8 cellular contexts compared by ENCODE assay signal in the genomic region with DNA sequence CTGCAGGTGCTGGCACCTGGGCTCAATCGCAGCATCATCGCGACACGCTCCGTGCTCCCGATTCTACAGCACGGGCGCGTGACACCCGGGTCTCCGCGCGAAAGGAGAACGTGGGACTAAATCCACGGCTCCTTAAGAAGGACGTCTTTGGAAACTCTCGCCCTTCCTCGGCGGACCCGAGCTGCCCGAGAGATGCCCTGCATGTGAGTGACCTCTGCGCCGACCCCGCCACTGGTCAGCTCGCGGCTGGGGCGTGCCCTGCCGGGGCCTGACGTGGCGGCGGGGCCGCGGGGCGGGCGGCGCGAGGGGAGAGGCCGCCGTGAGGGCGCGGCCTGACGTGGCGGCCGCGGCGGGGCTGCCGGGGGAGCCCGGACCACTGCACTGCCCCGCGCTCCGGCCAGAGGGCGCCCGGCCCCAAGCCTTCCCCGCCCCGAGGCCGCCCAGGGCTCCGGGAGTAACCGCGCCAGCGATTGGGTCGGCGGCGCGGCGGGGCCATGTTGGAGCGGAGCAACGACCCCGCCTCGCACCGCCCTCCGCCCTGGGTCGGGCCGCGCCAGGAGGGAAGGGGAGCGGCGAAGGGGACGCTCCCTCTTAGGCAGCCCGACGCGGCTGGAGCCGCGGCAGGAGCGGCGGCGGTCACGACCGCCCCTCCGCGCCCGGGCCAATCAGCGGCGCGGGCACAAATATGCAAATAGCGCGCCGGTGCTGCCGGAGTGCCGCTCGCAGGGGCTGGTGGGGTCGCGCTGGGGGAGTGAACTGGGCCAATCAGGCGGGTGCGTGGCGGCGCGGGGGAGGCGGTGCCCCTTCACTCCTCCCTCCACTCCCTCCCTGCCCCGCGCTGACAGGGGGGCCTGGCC.
DNase-seq lines count a peak whose midpoint lies in the region; ATAC-seq, FAIRE-seq and TF ChIP-seq lines count a peak whose summit lies in the region.

No MANE protein-coding gene starts in this region.

- POLR2A ChIA-PET in endothelial cell of umbilical vein (lab: Charles Lee), result no interaction called here

- no peaks in the 10 kb centered on the region for H3K9me3 ChIP-seq in HUES6 (ENCODE audit: control insufficient read depth, insufficient read depth, low read depth, low read length)
- no peaks in the 10 kb centered on the region for H3K9me3 ChIP-seq in NT2/D1 (ENCODE audit: insufficient read depth, low read length)
- no peaks in the 10 kb centered on the region for H3K9me3 ChIP-seq in endothelial cell of umbilical vein (replicated peaks; ENCODE audit: control insufficient read depth, insufficient read depth, low read length)

- peak overlapping the region; percentile 97 for H2AFZ ChIP-seq in endothelial cell of umbilical vein (ENCODE audit: low read depth, low read length)

- peaks cover 14% of the 10 kb centered on the region for H3K79me2 ChIP-seq in endothelial cell of umbilical vein (ENCODE audit: control insufficient read depth, insufficient read depth, low read length)

- no peaks in the 10 kb centered on the region for H3K9me1 ChIP-seq in endothelial cell of umbilical vein (replicated peaks; ENCODE audit: control insufficient read depth, extremely low read depth, insufficient read depth, low read length)

- BruUV-seq in endothelial cell of umbilical vein (replicated peaks; lab: Mats Ljungman, UMichigan), result no TSS peak

- peak; percentile 67 for DNase-seq in D721Med (ENCODE audit: insufficient read length, low spot score)
- DNase-seq in NT2/D1 (ENCODE audit: low read depth, low spot score), result peak; percentile 88
- peak; percentile 95 for DNase-seq in activated CD8-positive, alpha-beta memory T cell treated with anti-CD3 and anti-CD28 coated beads, Interleukin-2, amount 50 U/mL, for 4 hours
- DNase-seq in endothelial cell of umbilical vein (ENCODE audit: low read depth, low spot score), result peak; percentile 96
- peak; percentile 91 for DNase-seq in middle frontal gyrus (ENCODE audit: extremely low spot score, low spot score)
- DNase-seq in stimulated activated CD8-positive, alpha-beta memory T cell treated with anti-CD3 and anti-CD28 coated beads, Interleukin-2, amount 100 ng/mL, for 1 hour (ENCODE audit: low read depth in 2 of 2), result peak; percentile 88 to 93

- intact Hi-C loops in endothelial cell of umbilical vein (cut with micrococcal nuclease), result loop anchor here (1.0 kb wide), 3 partner anchors 75 to 89 kb away; no protein-coding TSS in a partner anchor

- H3K27me3 ChIP-seq in HUES6 (ENCODE audit: control insufficient read depth, insufficient read depth, low read length) (no peaks in the 10 kb centered on the region), NT2/D1 (ENCODE audit: insufficient read depth, insufficient read length) (no peaks in the 10 kb centered on the region), endothelial cell of umbilical vein (ENCODE audit: control insufficient read depth in 2 of 2, insufficient read depth in 2 of 2, low read length in 2 of 2) (no peaks in the 10 kb centered on the region)

- peaks cover 2% of the 10 kb centered on the region for H4K20me1 ChIP-seq in endothelial cell of umbilical vein (replicated peaks; ENCODE audit: control insufficient read depth, extremely low read depth, insufficient read depth, low read length)

- peak; percentile 68 for TF ChIP-seq POLR2A in endothelial cell of umbilical vein (IDR thresholded peaks at IDR 0.05; ENCODE audit: low read depth, low read length)

- dilution Hi-C loops in endothelial cell of umbilical vein (cut with MboI; ENCODE audit: extremely low pct_ligation_motif_present, low sequenced_read_pairs), result no loop called here

- H3K9ac ChIP-seq in HUES6 (ENCODE audit: low read length) (peak overlapping the region; percentile 94), NT2/D1 (ENCODE audit: insufficient read length, low read depth) (peak overlapping the region; percentile 95), endothelial cell of umbilical vein (replicated peaks; ENCODE audit: extremely low read depth, insufficient read depth, low read length) (peak overlapping the region; percentile 89)

- peaks cover 19% of the 10 kb centered on the region for H3K4me1 ChIP-seq in HUES6 (ENCODE audit: control insufficient read depth, insufficient read depth, low read length)
- H3K4me1 ChIP-seq in NT2/D1 (ENCODE audit: insufficient read depth, insufficient read length), result no peaks in the 10 kb centered on the region
- H3K4me1 ChIP-seq in endothelial cell of umbilical vein (ENCODE audit: control insufficient read depth, extremely low read depth, insufficient read depth, low read length), result peaks cover 18% of the 10 kb centered on the region

- ATAC-seq in GM21447 (IDR thresholded peaks at IDR 0.05; ENCODE audit: unreplicated experiment), result peak; percentile 81

- CTCF ChIA-PET in endothelial cell of umbilical vein (lab: Charles Lee), result interaction anchor here (0.9 to 2.6 kb wide), 8 partner anchors 15 to 153 kb away, joined by 3 to 36 read pairs (median 6); partner anchors contain the start of gene CHD9

- peak overlapping the region; percentile 94 for H3K27ac ChIP-seq in HUES6 (ENCODE audit: low read depth, low read length)
- peak overlapping the region; percentile 89 for H3K27ac ChIP-seq in endothelial cell of umbilical vein (ENCODE audit: insufficient read depth, low read depth, low read length)

- peak; percentile 41 for TF ChIP-seq CTCF in D721Med (IDR thresholded peaks at IDR 0.05; ENCODE audit: insufficient read depth, missing control alignments)
- peak; percentile 55 to 63 for TF ChIP-seq CTCF in endothelial cell of umbilical vein (IDR thresholded peaks at IDR 0.05; ENCODE audit: extremely low read depth in 1 of 2, insufficient read depth in 1 of 2, low read depth in 1 of 2, low read length in 2 of 2)

- H3K4me3 ChIP-seq in HUES6 (ENCODE audit: low read depth, low read length) (peak overlapping the region; percentile 95), NT2/D1 (ENCODE audit: insufficient read length, low read depth) (peak overlapping the region; percentile 90), endothelial cell of umbilical vein (replicated peaks in 1 of 3; ENCODE audit: insufficient read depth in 1 of 3, low read depth in 1 of 3, low read length in 3 of 3) (peak overlapping the region; percentile 71 to 92 (median 74))

- H3K36me3 ChIP-seq in HUES6 (ENCODE audit: control insufficient read depth, insufficient read depth, low read length) (no peaks in the 10 kb centered on the region), NT2/D1 (ENCODE audit: insufficient read depth, insufficient read length, low read length) (no peaks in the 10 kb centered on the region), endothelial cell of umbilical vein (ENCODE audit: control insufficient read depth in 2 of 2, extremely low read depth in 1 of 2, insufficient read depth in 2 of 2, low read length in 2 of 2) (no peaks in the 10 kb centered on the region)

- H3K4me2 ChIP-seq in endothelial cell of umbilical vein (ENCODE audit: insufficient read depth, low read length), result peak overlapping the region; percentile 87

- FAIRE-seq in D721Med (lab: Jason Lieb, UNC), result no peak
- peak; percentile 75 for FAIRE-seq in endothelial cell of umbilical vein (lab: Jason Lieb, UNC)

TF ChIP-seq in endothelial cell of umbilical vein, 7 proteins besides CTCF, POLR2A, EP300 and RAD21:
- TF ChIP-seq MYC (IDR thresholded peaks at IDR 0.05; ENCODE audit: low read depth, low read length) (no peak), POLR2AphosphoS5 (IDR thresholded peaks at IDR 0.05; ENCODE audit: insufficient read depth, low read depth, low read length) (peak; percentile 71), FOS (IDR thresholded peaks at IDR 0.05; ENCODE audit: borderline replicate concordance, insufficient read depth, low read length) (no peak), GATA2 (IDR thresholded peaks at IDR 0.05; ENCODE audit: insufficient read depth, insufficient read length, low read depth, low read length) (no peak)

Comparison
In these comparisons a context has a peak if more than half of its experiments do, and no peak if none do; other contexts are left out.
1. Peak in every context shown above with its lines: DNase-seq, ATAC-seq, H3K4me3 ChIP-seq and H3K27ac ChIP-seq.